Comparison of ENCODE assay signal across 10 cellular contexts in genomic region chr3:125140011-125140813, GRCh38.
DNase-seq lines count a peak whose midpoint lies in the region; ATAC-seq and TF ChIP-seq lines count a peak whose summit lies in the region.
"Had no signal": no experiment of that assay in that cellular context is flagged by ENCODE, and none has a peak within 500 bp of the region (broad histone marks: within the 10 kb centered on the region; RNA-seq: fewer than 3 reads in every experiment).

No MANE protein-coding gene starts in this region.

- peak overlapping the region in 8 of 9 donors; percentile 64 to 92 (median 84) for H3K27ac Mint-ChIP-seq in naive thymus-derived CD4-positive, alpha-beta T cell
- H3K27ac Mint-ChIP-seq: activated T-helper 1 cell treated with anti-CD3 and anti-CD28 coated beads, Interleukin-12 subunit alpha, Interleukin-12 subunit beta, Interleukin-2, Interleukin-4 antibody, amounts not matched to agents 30 ng/mL and 10 ng/mL and 1 ng/mL, durations not matched to agents 14 hours and 24 hours and 36 hours; H9 had no signal

- H3K9me3 Mint-ChIP-seq in naive thymus-derived CD4-positive, alpha-beta T cell: no peaks in the 10 kb centered on the region
- H3K9me3 Mint-ChIP-seq: activated T-helper 1 cell treated with anti-CD3 and anti-CD28 coated beads, Interleukin-12 subunit alpha, Interleukin-12 subunit beta, Interleukin-2, Interleukin-4 antibody, amounts not matched to agents 30 ng/mL and 10 ng/mL and 1 ng/mL, durations not matched to agents 14 hours and 24 hours and 36 hours; H9 had no signal

- peaks cover 0 to 18% (median 0%) of the 10 kb centered on the region in 5 donors for H3K36me3 Mint-ChIP-seq in naive thymus-derived CD4-positive, alpha-beta T cell

- H3K27me3 Mint-ChIP-seq in naive thymus-derived CD4-positive, alpha-beta T cell: peaks cover 0 to 56% (median 0%) of the 10 kb centered on the region in 5 donors

- TF ChIP-seq CTCF in KMS-11 (conservative IDR thresholded peaks at IDR 0.05; ENCODE audit: low read depth, low read length) (no peak), right lobe of liver (IDR thresholded peaks at IDR 0.05) (no peak)

- intact Hi-C loops in naive thymus-derived CD4-positive, alpha-beta T cell (cut with micrococcal nuclease): loop anchor here (2.0 to 10.0 kb wide), 6 partner anchors 19 to 375 kb away; no protein-coding TSS in a partner anchor
- intact Hi-C loops in right lobe of liver (cut with DNase I): no loop called here

- H3K4me3 Mint-ChIP-seq in naive thymus-derived CD4-positive, alpha-beta T cell: peak overlapping the region in 8 of 10 donors; percentile 9 to 85 (median 46)

- POLR2A ChIA-PET in naive thymus-derived CD4-positive, alpha-beta T cell (lab: Charles Lee): interaction anchor here (0.8 to 1.0 kb wide), 2 partner anchors 14 to 380 kb away, joined by 3 read pairs; partner anchors contain the start of gene SNX4

- H3K36me3 ChIP-seq in KMS-11 (ENCODE audit: insufficient read depth) (no peaks in the 10 kb centered on the region), right lobe of liver (no peaks in the 10 kb centered on the region)
- H3K36me3 ChIP-seq in naive thymus-derived CD4-positive, alpha-beta T cell (ENCODE audit: control insufficient read depth in 2 of 3, insufficient read depth in 3 of 3, low read length in 3 of 3): no peaks in the 10 kb centered on the region

- no peak for ATAC-seq in naive thymus-derived CD4-positive, alpha-beta T cell
- no peak for ATAC-seq in GM18511 (IDR thresholded peaks at IDR 0.05; ENCODE audit: unreplicated experiment)
- no peak for ATAC-seq in right lobe of liver

- H3K9ac ChIP-seq in KMS-11: no peak overlapping the region

- CTCF ChIA-PET in naive thymus-derived CD4-positive, alpha-beta T cell (lab: Charles Lee): interaction anchor here (0.7 to 1.3 kb wide), 3 partner anchors 145 to 1524 kb away, joined by 3 to 4 read pairs (median 4); no protein-coding TSS in a partner anchor

- H3K4me1 Mint-ChIP-seq in naive thymus-derived CD4-positive, alpha-beta T cell: peaks cover 28 to 73% (median 40%) of the 10 kb centered on the region in 7 donors

- H4K20me1 ChIP-seq in KMS-11 (ENCODE audit: insufficient read depth): no peaks in the 10 kb centered on the region

- no peaks in the 10 kb centered on the region for H3K79me2 ChIP-seq in KMS-11 (ENCODE audit: insufficient read depth, low read depth)

- H3K4me1 ChIP-seq in KMS-11 (ENCODE audit: low read depth, poor library complexity, severe bottlenecking): peaks cover 27% of the 10 kb centered on the region
- peaks cover 12 to 31% of the 10 kb centered on the region in 2 donors for H3K4me1 ChIP-seq in naive thymus-derived CD4-positive, alpha-beta T cell (ENCODE audit: control insufficient read depth in 2 of 2, insufficient read depth in 2 of 2, low read length in 2 of 2)
- peaks cover 0 to 9% (median 0%) of the 10 kb centered on the region in 4 donors for H3K4me1 ChIP-seq in right lobe of liver

- WGBS in right lobe of liver (ENCODE audit: insufficient coverage, low coverage, low lambda C conversion rate, missing lambda C conversion rate): 90% methylated on average over 3 of the region's 12 CpGs

- H3K4me2 ChIP-seq in KMS-11: peak overlapping the region; percentile 84; the same call in 1 of the 2 replicates

- H3K27ac ChIP-seq in KMS-11: no peak overlapping the region
- no peak overlapping the region for H3K27ac ChIP-seq in naive thymus-derived CD4-positive, alpha-beta T cell (ENCODE audit: low read depth, low read length)
- H3K27ac ChIP-seq in right lobe of liver: no peak overlapping the region

- H3K27me3 ChIP-seq in KMS-11 (ENCODE audit: insufficient read depth, low read depth) (no peaks in the 10 kb centered on the region; the same call in 1 of the 2 replicates), right lobe of liver (no peaks in the 10 kb centered on the region)
- H3K27me3 ChIP-seq in naive thymus-derived CD4-positive, alpha-beta T cell (ENCODE audit: control insufficient read depth in 2 of 2, insufficient read depth in 2 of 2, low read length in 2 of 2): no peaks in the 10 kb centered on the region

- no peaks in the 10 kb centered on the region for H3K9me3 ChIP-seq in naive thymus-derived CD4-positive, alpha-beta T cell (ENCODE audit: control insufficient read depth in 2 of 3, low read length in 3 of 3)
- no peaks in the 10 kb centered on the region for H3K9me3 ChIP-seq in right lobe of liver

- peak; percentile 71 for DNase-seq in AG20443 (ENCODE audit: low spot score)
- peak; percentile 75 for DNase-seq in dedifferentiated amniotic fluid mesenchymal stem cell (ENCODE audit: extremely low spot score)
- DNase-seq in naive thymus-derived CD4-positive, alpha-beta T cell: no peak
- DNase-seq in ecto neural progenitor cell (ENCODE audit: low spot score): no peak
- DNase-seq in activated naive CD4-positive, alpha-beta T cell (lab: John Stamatoyannopoulos, UW): no peak
- DNase-seq in right lobe of liver: no peak
- DNase-seq: H9 had no signal

- H3K4me3 ChIP-seq in KMS-11 (IDR thresholded peaks at IDR 0.05; ENCODE audit: insufficient read depth, low read depth, low read length) (no peak overlapping the region), right lobe of liver (no peak overlapping the region)
- no peak overlapping the region for H3K4me3 ChIP-seq in naive thymus-derived CD4-positive, alpha-beta T cell (ENCODE audit: low read length)

- H2AFZ ChIP-seq in KMS-11 (ENCODE audit: low read depth): no peak overlapping the region

- TF ChIP-seq POLR2A in right lobe of liver (IDR thresholded peaks at IDR 0.05): no peak

Comparison
In these comparisons a context has a peak if more than half of its experiments do, and no peak if none do; other contexts are left out.
1. DNase-seq: peak in AG20443 (single experiment) and dedifferentiated amniotic fluid mesenchymal stem cell (single experiment); none in naive thymus-derived CD4-positive, alpha-beta T cell (0 of 9), ecto neural progenitor cell (single experiment), activated naive CD4-positive, alpha-beta T cell (0 of 4) and right lobe of liver (0 of 3).
2. intact Hi-C loops: an anchor here in naive thymus-derived CD4-positive, alpha-beta T cell (2.0 to 10.0 kb wide); none called in right lobe of liver.